Comparison of ENCODE assay signal across 7 cellular contexts in the genomic region with DNA sequence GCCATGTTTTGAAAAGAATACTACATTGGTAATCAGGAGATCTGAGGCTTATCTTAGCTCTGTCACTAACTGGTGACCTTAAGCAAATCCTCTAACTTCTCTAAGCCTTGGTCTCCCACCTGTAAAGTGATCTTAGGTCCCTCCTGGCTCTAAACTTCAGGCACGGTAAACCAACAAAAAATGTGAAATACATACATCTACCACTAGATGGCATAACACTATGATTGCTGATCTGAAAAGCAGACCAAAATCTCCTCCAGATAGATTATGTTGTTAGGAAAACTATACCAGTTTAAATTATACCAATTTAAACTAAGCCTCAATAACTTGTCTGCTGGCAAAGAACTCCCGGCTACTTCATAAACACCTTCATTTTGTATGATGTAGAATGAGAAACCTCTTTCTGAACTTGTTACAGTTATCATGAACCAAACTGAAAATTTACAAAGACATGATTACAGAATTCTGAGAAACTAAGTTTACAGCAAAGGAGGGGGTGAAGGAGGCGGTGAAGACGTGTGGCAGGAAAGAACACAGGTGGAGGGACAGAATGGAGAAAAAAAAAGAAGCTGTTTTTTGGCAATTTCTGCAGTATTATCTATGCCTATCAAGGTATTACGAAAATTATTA.
A peak's percentile ranks its signal among the peaks of the same experiment; 100 is the strongest.
DNase-seq lines count a peak whose midpoint lies in the region; ATAC-seq and TF ChIP-seq lines count a peak whose summit lies in the region.

No MANE protein-coding gene starts in this region.

- H3K79me2 ChIP-seq in OCI-LY7 (ENCODE audit: insufficient read depth, low read depth, low read length) = no peaks in the 10 kb centered on the region

- H3K27me3 ChIP-seq in effector memory CD4-positive, alpha-beta T cell (replicated peaks; ENCODE audit: control insufficient read depth, insufficient read depth, low read length, poor library complexity, severe bottlenecking) = no peaks in the 10 kb centered on the region

- H3K4me1 ChIP-seq in OCI-LY7 (ENCODE audit: insufficient read depth, low read length, poor library complexity, severe bottlenecking) = no peaks in the 10 kb centered on the region
- no peaks in the 10 kb centered on the region for H3K4me1 ChIP-seq in effector memory CD4-positive, alpha-beta T cell (ENCODE audit: control insufficient read depth, insufficient read depth, low read length, poor library complexity, severe bottlenecking)

- H3K9me3 ChIP-seq in OCI-LY7 (ENCODE audit: low read length) = peaks cover 9% of the 10 kb centered on the region; the same call in 1 of the 2 replicates
- no peaks in the 10 kb centered on the region for H3K9me3 ChIP-seq in effector memory CD4-positive, alpha-beta T cell (ENCODE audit: control insufficient read depth, low read length)

- DNase-seq in GM03348 (ENCODE audit: low spot score) = peak; percentile 51
- DNase-seq in HuH-7 (ENCODE audit: low spot score) = peak; percentile 42
- DNase-seq in OCI-LY7 (ENCODE audit: low spot score) = peak; percentile 72
- peak; percentile 61 to 65 for DNase-seq in dermis microvascular lymphatic vessel endothelial cell (ENCODE audit: low read depth in 2 of 2)
- DNase-seq in medulla oblongata (ENCODE audit: extremely low spot score) = peak; percentile 60
- DNase-seq in effector memory CD4-positive, alpha-beta T cell = no peak

- H3K4me3 ChIP-seq in OCI-LY7 (ENCODE audit: low read depth, low read length, poor library complexity, severe bottlenecking) = no peak overlapping the region
- no peak overlapping the region for H3K4me3 ChIP-seq in effector memory CD4-positive, alpha-beta T cell (ENCODE audit: insufficient read depth, low read depth, low read length, poor library complexity, severe bottlenecking)

- no peak overlapping the region for H3K27ac ChIP-seq in OCI-LY7 (ENCODE audit: low read depth, low read length, poor library complexity, severe bottlenecking)
- H3K27ac ChIP-seq in effector memory CD4-positive, alpha-beta T cell (ENCODE audit: insufficient read depth, low read length, poor library complexity, severe bottlenecking) = no peak overlapping the region

- H3K9me2 ChIP-seq in OCI-LY7 (ENCODE audit: insufficient read depth, low read length) = no peaks in the 10 kb centered on the region

- H3K36me3 ChIP-seq in OCI-LY7 (ENCODE audit: insufficient read depth, low read length) = no peaks in the 10 kb centered on the region
- H3K36me3 ChIP-seq in effector memory CD4-positive, alpha-beta T cell (ENCODE audit: control insufficient read depth, insufficient read depth, low read length) = no peaks in the 10 kb centered on the region

- peak; percentile 95 for TF ChIP-seq CTCF in OCI-LY7 (conservative IDR thresholded peaks at IDR 0.05; ENCODE audit: low read length)

- intact Hi-C loops in OCI-LY7 (cut with micrococcal nuclease; ENCODE audit: unreplicated experiment) = loop anchor here (1.0 kb wide), 3 partner anchors 99 to 158 kb away; no protein-coding TSS in a partner anchor

- H2AFZ ChIP-seq in OCI-LY7 (ENCODE audit: low read length) = no peak overlapping the region

- no peak for ATAC-seq in HG03095 (IDR thresholded peaks at IDR 0.05; ENCODE audit: unreplicated experiment)

- no peak overlapping the region for H3K4me2 ChIP-seq in OCI-LY7 (ENCODE audit: low read length)

- H4K20me1 ChIP-seq in OCI-LY7 (ENCODE audit: insufficient read depth, low read length) = no peaks in the 10 kb centered on the region

- CTCF ChIA-PET in OCI-LY7 (lab: Charles Lee; ENCODE audit: unreplicated experiment) = interaction anchor here (0.6 to 1.1 kb wide), 3 partner anchors 100 to 175 kb away, joined by 3 to 4 read pairs (median 4); no protein-coding TSS in a partner anchor

- no TSS peak for BruUV-seq in OCI-LY7 (replicated peaks; lab: Mats Ljungman, UMichigan)

- POLR2A ChIA-PET in OCI-LY7 (lab: Charles Lee) = interaction anchor here (0.7 kb wide), 2 partner anchors 115 to 543 kb away, joined by 3 read pairs; a partner anchor contains a TSS

Comparison
In these comparisons a context has a peak if more than half of its experiments do, and no peak if none do; other contexts are left out.
1. DNase-seq: peak in GM03348 (single experiment), HuH-7 (single experiment), OCI-LY7 (single experiment), dermis microvascular lymphatic vessel endothelial cell (2 of 2) and medulla oblongata (single experiment); none in effector memory CD4-positive, alpha-beta T cell (0 of 3).